20 cellular contexts compared by ENCODE assay signal in genomic region chr9:110588296-110588695, GRCh38. TPM values are rescaled to one million over a fixed set of nuclear protein-coding genes. Genes with fewer than 3 reads are reported as not detected.
A peak's percentile ranks its signal among the peaks of the same experiment; 100 is the strongest.
DNase-seq lines count a peak whose midpoint lies in the region; ATAC-seq and TF ChIP-seq lines count a peak whose summit lies in the region.
"Had no signal": no experiment of that assay in that cellular context is flagged by ENCODE, and none has a peak within 500 bp of the region (broad histone marks: within the 10 kb centered on the region; RNA-seq: fewer than 3 reads in every experiment).

No MANE protein-coding gene starts in this region.

- no peak overlapping the region for H3K4me2 ChIP-seq in IMR-90 (ENCODE audit: low read depth, low read length)
- H3K4me2 ChIP-seq: A549, BLaER1 had no signal

- no peak overlapping the region; the same call in 1 of the 2 replicates for H3K18ac ChIP-seq in IMR-90 (ENCODE audit: low read depth, low read length)

- H3K27me3 ChIP-seq in IMR-90 (ENCODE audit: control insufficient read depth, insufficient read depth, low read length): no peaks in the 10 kb centered on the region
- H3K27me3 ChIP-seq: BLaER1 had no signal

- no peak for TF ChIP-seq RAD21 in IMR-90 (IDR thresholded peaks at IDR 0.05; ENCODE audit: low read length)

- H3K9me3 ChIP-seq in IMR-90 (ENCODE audit: control insufficient read depth, insufficient read depth, low read length): 0 out of 2 replicates have a peak, but pooled peaks cover 3% of the 10 kb centered on the region

- intact Hi-C loops in IMR-90 (cut with micrococcal nuclease): no loop called here

- H3K36me3 ChIP-seq in IMR-90 (ENCODE audit: control insufficient read depth, insufficient read depth, low read length): no peaks in the 10 kb centered on the region
- H3K36me3 ChIP-seq: BLaER1 had no signal

- H2BK20ac ChIP-seq in IMR-90 (ENCODE audit: low read depth, low read length): no peak overlapping the region

- H4K20me1 ChIP-seq in IMR-90 (ENCODE audit: insufficient read depth, low read length): no peaks in the 10 kb centered on the region
- H4K20me1 ChIP-seq: BLaER1 had no signal

- H3K56ac ChIP-seq in IMR-90 (ENCODE audit: extremely low read depth, insufficient read depth, low read length): no peak overlapping the region

- H3K9ac ChIP-seq in IMR-90 (ENCODE audit: low read depth, low read length): no peak overlapping the region
- H3K9ac ChIP-seq: BLaER1 had no signal

- H3K4me1 Mint-ChIP-seq in type B pancreatic cell (ENCODE audit: unreplicated experiment): peaks cover 11% of the 10 kb centered on the region
- H3K4me1 Mint-ChIP-seq: CD14-positive monocyte, IgD-negative memory B cell had no signal

- peaks cover 11% of the 10 kb centered on the region for H3K9me3 Mint-ChIP-seq in type B pancreatic cell

- no peak overlapping the region for H2BK120ac ChIP-seq in IMR-90 (ENCODE audit: low read depth, low read length)

- no peak overlapping the region for H2AK9ac ChIP-seq in IMR-90 (replicated peaks; ENCODE audit: low read depth, low read length, poor library complexity)

- H3K27me3 Mint-ChIP-seq in type B pancreatic cell: peaks cover 16% of the 10 kb centered on the region
- H3K27me3 Mint-ChIP-seq: IgD-negative memory B cell had no signal

- H3K23ac ChIP-seq in IMR-90 (ENCODE audit: low read depth, low read length): no peak overlapping the region

- TF ChIP-seq POLR2A in IMR-90 (IDR thresholded peaks at IDR 0.05; ENCODE audit: low read depth, low read length): no peak

- no peak overlapping the region for H3K4ac ChIP-seq in IMR-90 (ENCODE audit: low read depth, low read length)

- peak; percentile 50 for ATAC-seq in IMR-90 (ENCODE audit: low read depth)
- ATAC-seq in HG03439 (IDR thresholded peaks at IDR 0.05; ENCODE audit: unreplicated experiment): no peak
- ATAC-seq: A549; CD8-positive, alpha-beta T cell; HCT116 had no signal

- H3K36me3 Mint-ChIP-seq in type B pancreatic cell: no peaks in the 10 kb centered on the region
- H3K36me3 Mint-ChIP-seq: CD14-positive monocyte; CD8-positive, alpha-beta T cell had no signal

- no peak overlapping the region for H2AFZ ChIP-seq in IMR-90 (replicated peaks; ENCODE audit: low read length, poor library complexity)

- DNase-seq in AG10803 (ENCODE audit: low read depth) (peak; percentile 58), IMR-90 (peak; percentile 39), fibroblast of gingiva (ENCODE audit: low read depth) (peak; percentile 19), type B pancreatic cell (ENCODE audit: extremely low spot score, unreplicated experiment) (no peak), LoVo (ENCODE audit: low spot score) (no peak), NCI-H2196 treated with DMSO at 0.1 percent for 48 hours (lab: John Stamatoyannopoulos, UW; ENCODE audit: unreplicated experiment) (no peak)
- DNase-seq: Calu3; CD8-positive, alpha-beta T cell; DND-41; GOT3; H7; Karpas-422; KBM-7 had no signal

- no peak overlapping the region for H3K4me3 Mint-ChIP-seq in type B pancreatic cell
- H3K4me3 Mint-ChIP-seq: CD14-positive monocyte; CD8-positive, alpha-beta T cell had no signal

- BruUV-seq in IMR-90 (replicated peaks; lab: Mats Ljungman, UMichigan): no TSS peak

- H3K4me1 ChIP-seq in IMR-90 (ENCODE audit: control insufficient read depth, insufficient read depth, low read length): peaks cover 10% of the 10 kb centered on the region
- H3K4me1 ChIP-seq: BLaER1 had no signal

- no peak overlapping the region for H3K27ac ChIP-seq in IMR-90 (ENCODE audit: insufficient read depth, low read length)
- H3K27ac ChIP-seq: 22Rv1, A549, BLaER1 had no signal

- no peak overlapping the region for H4K8ac ChIP-seq in IMR-90 (ENCODE audit: low read depth in 2 of 2, low read length in 2 of 2)

- no peaks in the 10 kb centered on the region for H3K79me1 ChIP-seq in IMR-90 (ENCODE audit: low read depth in 1 of 2, low read length in 2 of 2)

- CTCF ChIA-PET in IMR-90 (lab: Yijun Ruan, JAX): no interaction called here

- no peak overlapping the region for H4K91ac ChIP-seq in IMR-90 (ENCODE audit: insufficient read depth, low read depth, low read length)

- H2BK15ac ChIP-seq in IMR-90 (ENCODE audit: low read depth, low read length): no peak overlapping the region

- peak overlapping the region; percentile 55 for H3K27ac Mint-ChIP-seq in type B pancreatic cell
- H3K27ac Mint-ChIP-seq: CD14-positive monocyte; CD8-positive, alpha-beta T cell; IgD-negative memory B cell had no signal

- no peak for TF ChIP-seq CTCF in AG10803 (conservative IDR thresholded peaks at IDR 0.05; ENCODE audit: low read length)
- TF ChIP-seq CTCF in IMR-90 (conservative IDR thresholded peaks at IDR 0.05; ENCODE audit: low read depth, low read length): no peak
- TF ChIP-seq CTCF in type B pancreatic cell (conservative IDR thresholded peaks at IDR 0.05): no peak

- no peak overlapping the region for H3K4me3 ChIP-seq in AG10803 (ENCODE audit: low read length)
- H3K4me3 ChIP-seq in IMR-90 (ENCODE audit: insufficient read depth, low read depth, low read length): no peak overlapping the region
- H3K4me3 ChIP-seq: A549, BLaER1 had no signal

- dilution Hi-C loops in IMR-90 (cut with HindIII; ENCODE audit: low sequenced_read_pairs, unreplicated experiment): no loop called here

- no peak overlapping the region for H2AK5ac ChIP-seq in IMR-90 (ENCODE audit: low read depth, low read length)

- in situ Hi-C loops in IMR-90 (cut with MboI; ENCODE audit: low sequenced_read_pairs): no loop called here

- peak overlapping the region; percentile 45 for H2BK5ac ChIP-seq in IMR-90 (ENCODE audit: low read depth, low read length, poor library complexity, severe bottlenecking)

- no peaks in the 10 kb centered on the region for H3K9me1 ChIP-seq in IMR-90 (ENCODE audit: insufficient read depth, low read length)

- H4K5ac ChIP-seq in IMR-90 (ENCODE audit: low read depth, low read length): no peak overlapping the region

- POLR2A ChIA-PET in IMR-90 (lab: Charles Lee; ENCODE audit: unreplicated experiment): no interaction called here

- WGBS in IMR-90 (ENCODE audit: extremely low coverage in 2 of 2, insufficient read length in 1 of 2), 2 experiments: no CpG with 5 or more reads among the region's 1 CpG

- H3K14ac ChIP-seq in IMR-90 (replicated peaks; ENCODE audit: low read depth, low read length): no peak overlapping the region

TF ChIP-seq in IMR-90, 13 proteins besides CTCF, POLR2A, EP300 and RAD21:
- TF ChIP-seq SMC3 (IDR thresholded peaks at IDR 0.05; ENCODE audit: low read depth, low read length) (no peak), MAZ (IDR thresholded peaks at IDR 0.05; ENCODE audit: borderline replicate concordance, low read depth, low read length) (no peak), RCOR1 (IDR thresholded peaks at IDR 0.05; ENCODE audit: insufficient replicate concordance, low read length) (no peak), MXI1 (IDR thresholded peaks at IDR 0.05; ENCODE audit: borderline replicate concordance, low read depth, low read length) (no peak), NFE2L2 (IDR thresholded peaks at IDR 0.05; ENCODE audit: low read depth, low read length) (no peak), MAFK (IDR thresholded peaks at IDR 0.05; ENCODE audit: low read depth, low read length) (no peak), FOS (IDR thresholded peaks at IDR 0.05; ENCODE audit: low read depth, low read length) (no peak), BHLHE40 (IDR thresholded peaks at IDR 0.05; ENCODE audit: low read depth, low read length) (no peak), ELK1 (IDR thresholded peaks at IDR 0.05; ENCODE audit: borderline replicate concordance, low read depth, low read length) (no peak), CEBPB (IDR thresholded peaks at IDR 0.05; ENCODE audit: low read depth, low read length) (no peak), CHD1 (IDR thresholded peaks at IDR 0.05; ENCODE audit: low read depth, low read length) (no peak), RFX5 (IDR thresholded peaks at IDR 0.05; ENCODE audit: low read depth, low read length) (no peak), USF2 (IDR thresholded peaks at IDR 0.05; ENCODE audit: low read depth, low read length) (no peak)

RNA-seq across cellular contexts. Expression of gene SVEP1, which starts 8.8 kb away (rescaled TPM):
- total RNA-seq in IMR-90 (2012; rRNA removed) (13.1 and 16.7 TPM in 2 replicates), type B pancreatic cell (ENCODE audit: low replicate concordance) (5.4 and 7.9 TPM in 2 replicates)
- 3.8 and 4.8 TPM in 2 replicates for polyA plus RNA-seq in IMR-90 (2012; rRNA removed)
- 2.1 and 2.8 TPM in 2 replicates for polyA plus RNA-seq in IMR-90 (2012; cell fraction: cytosol; rRNA removed)
- 2.7 and 10.2 TPM in 2 replicates for polyA plus RNA-seq in IMR-90 (2012; cell fraction: nucleus; rRNA removed; ENCODE audit: low replicate concordance)
- total RNA-seq: CD8-positive, alpha-beta T cell had no signal
- polyA plus RNA-seq: CD14-positive monocyte, IgD-negative memory B cell had no signal

Comparison
In these comparisons a context has a peak if more than half of its experiments do, and no peak if none do; other contexts are left out.
1. DNase-seq: peak in AG10803 (single experiment), IMR-90 (single experiment) and fibroblast of gingiva (single experiment); none in type B pancreatic cell (single experiment), LoVo (single experiment) and NCI-H2196 treated with DMSO at 0.1 percent for 48 hours (single experiment).